In genomic region chrX:66756717-66757116, GRCh38 we compare ENCODE assay signal across 24 cellular contexts.
A peak's percentile ranks its signal among the peaks of the same experiment; 100 is the strongest.
DNase-seq lines count a peak whose midpoint lies in the region; ATAC-seq and TF ChIP-seq lines count a peak whose summit lies in the region.
"Had no signal": no experiment of that assay in that cellular context is flagged by ENCODE, and none has a peak within 500 bp of the region (broad histone marks: within the 10 kb centered on the region; RNA-seq: fewer than 3 reads in every experiment).

No MANE protein-coding gene starts in this region.

- no peaks in the 10 kb centered on the region for H3K4me1 Mint-ChIP-seq in T-helper 2 cell treated with Interferon-gamma antibody and Interleukin-4, amounts not matched to agents 5 μg/mL and 100 μg/mL, for 36 hours (ENCODE audit: low read depth)
- H3K4me1 Mint-ChIP-seq in HFFc6 (ENCODE audit: low read depth) = no peaks in the 10 kb centered on the region
- H3K4me1 Mint-ChIP-seq: neural crest cell had no signal

- H3K4me1 ChIP-seq in thyroid gland = no peaks in the 10 kb centered on the region
- H3K4me1 ChIP-seq: adrenal gland, breast epithelium, colonic mucosa, esophagus muscularis mucosa, sigmoid colon had no signal

- DNase-seq in HT-29 (ENCODE audit: low spot score) (peak; percentile 83), thyroid gland (no peak), NCI-H2227 treated with DMSO at 0.1 percent for 48 hours (lab: John Stamatoyannopoulos, UW) (no peak), HFFc6 (no peak)
- DNase-seq in T-helper 2 cell treated with Interferon-gamma antibody and Interleukin-4, amounts not matched to agents 5 μg/mL and 100 μg/mL, for 36 hours (ENCODE audit: low spot score) = no peak
- DNase-seq: activated CD4-positive, CD25-positive, alpha-beta regulatory T cell; activated CD8-positive, alpha-beta T cell treated with anti-CD3 and anti-CD28 coated beads for 36 hours; activated T-cell treated with anti-CD3 and anti-CD28 coated beads for 4 hours; adrenal gland; colonic mucosa; DMS53; GF-D8; NCI-H1092; NCI-H2029 treated with DMSO at 0.1 percent for 48 hours; sigmoid colon had no signal

- no peaks in the 10 kb centered on the region for H3K27me3 Mint-ChIP-seq in T-helper 2 cell treated with Interferon-gamma antibody and Interleukin-4, amounts not matched to agents 5 μg/mL and 100 μg/mL, for 36 hours (ENCODE audit: low read depth)
- H3K27me3 Mint-ChIP-seq in HFFc6 (ENCODE audit: insufficient read depth) = no peaks in the 10 kb centered on the region; the same call in 1 of the 2 replicates
- H3K27me3 Mint-ChIP-seq: activated CD8-positive, alpha-beta T cell treated with anti-CD3 and anti-CD28 coated beads for 36 hours; type B pancreatic cell had no signal

- no peaks in the 10 kb centered on the region for H3K36me3 Mint-ChIP-seq in T-helper 2 cell treated with Interferon-gamma antibody and Interleukin-4, amounts not matched to agents 5 μg/mL and 100 μg/mL, for 36 hours (ENCODE audit: low read depth)
- H3K36me3 Mint-ChIP-seq in HFFc6 (ENCODE audit: low read depth) = no peaks in the 10 kb centered on the region
- H3K36me3 Mint-ChIP-seq: type B pancreatic cell had no signal

- H3K9me3 ChIP-seq in thyroid gland = no peaks in the 10 kb centered on the region
- H3K9me3 ChIP-seq: adrenal gland, colonic mucosa, esophagus muscularis mucosa, sigmoid colon had no signal

- H3K27me3 ChIP-seq in thyroid gland = no peaks in the 10 kb centered on the region
- H3K27me3 ChIP-seq: colonic mucosa, esophagus muscularis mucosa, hepatocyte, sigmoid colon had no signal

- ATAC-seq in GM18498 (IDR thresholded peaks at IDR 0.05; ENCODE audit: unreplicated experiment) (peak; percentile 70), GM21390 (IDR thresholded peaks at IDR 0.05; ENCODE audit: unreplicated experiment) (peak; percentile 79), HG03025 (IDR thresholded peaks at IDR 0.05; ENCODE audit: low FRiP score, unreplicated experiment) (peak; percentile 61)
- ATAC-seq: activated CD8-positive, alpha-beta T cell treated with anti-CD3 and anti-CD28 coated beads for 36 hours; Right ventricle myocardium inferior had no signal

- WGBS in thyroid gland, 2 donors = 86 to 93% methylated on average over 1 of the region's 1 CpG

- intact Hi-C loops in thyroid gland (cut with DNase I) = no loop called here

- no peaks in the 10 kb centered on the region for H3K36me3 ChIP-seq in thyroid gland
- H3K36me3 ChIP-seq: adrenal gland, breast epithelium, colonic mucosa, esophagus muscularis mucosa, sigmoid colon had no signal

- no peak for TF ChIP-seq POLR2A in thyroid gland (IDR thresholded peaks at IDR 0.05)

- TF ChIP-seq CTCF in thyroid gland (IDR thresholded peaks at IDR 0.05) (no peak), HFFc6 (IDR thresholded peaks at IDR 0.05) (no peak)

- no peak overlapping the region for H3K27ac Mint-ChIP-seq in T-helper 2 cell treated with Interferon-gamma antibody and Interleukin-4, amounts not matched to agents 5 μg/mL and 100 μg/mL, for 36 hours
- no peak overlapping the region for H3K27ac Mint-ChIP-seq in HFFc6
- H3K27ac Mint-ChIP-seq: activated CD8-positive, alpha-beta T cell treated with anti-CD3 and anti-CD28 coated beads for 36 hours; type B pancreatic cell had no signal

- no peak overlapping the region for H3K4me3 ChIP-seq in thyroid gland (replicated peaks in 1 of 3)
- H3K4me3 ChIP-seq: adrenal gland, breast epithelium, colonic mucosa, esophagus muscularis mucosa, hepatocyte, sigmoid colon had no signal

- no peak overlapping the region for H3K27ac ChIP-seq in thyroid gland
- H3K27ac ChIP-seq: adrenal gland, breast epithelium, colonic mucosa, esophagus muscularis mucosa, hepatocyte, sigmoid colon had no signal

- no peaks in the 10 kb centered on the region for H3K9me3 Mint-ChIP-seq in T-helper 2 cell treated with Interferon-gamma antibody and Interleukin-4, amounts not matched to agents 5 μg/mL and 100 μg/mL, for 36 hours
- H3K9me3 Mint-ChIP-seq in HFFc6 = no peaks in the 10 kb centered on the region
- H3K9me3 Mint-ChIP-seq: activated CD8-positive, alpha-beta T cell treated with anti-CD3 and anti-CD28 coated beads for 36 hours; neural crest cell; type B pancreatic cell had no signal

- no peak overlapping the region for H3K4me3 Mint-ChIP-seq in T-helper 2 cell treated with Interferon-gamma antibody and Interleukin-4, amounts not matched to agents 5 μg/mL and 100 μg/mL, for 36 hours
- H3K4me3 Mint-ChIP-seq in HFFc6 = no peak overlapping the region
- H3K4me3 Mint-ChIP-seq: activated CD8-positive, alpha-beta T cell treated with anti-CD3 and anti-CD28 coated beads for 36 hours; neural crest cell; type B pancreatic cell had no signal
